8 cellular contexts compared by ENCODE assay signal in genomic region chr9:128887914-128888350, GRCh38. TPM values are rescaled to one million over a fixed set of nuclear protein-coding genes. Genes with fewer than 3 reads are reported as not detected.
DNase-seq lines count a peak whose midpoint lies in the region; ATAC-seq, FAIRE-seq and TF ChIP-seq lines count a peak whose summit lies in the region.

No MANE protein-coding gene starts in this region.

- H3K9me3 ChIP-seq in gastroesophageal sphincter, result no peaks in the 10 kb centered on the region
- no peaks in the 10 kb centered on the region for H3K9me3 ChIP-seq in sigmoid colon

- 13 to 47% methylated on average over 3 to 6 of the region's 9 CpGs for WGBS in gastroesophageal sphincter (ENCODE audit: low coverage in 1 of 2), 2 donors
- 61 to 73% methylated on average over 9 of the region's 9 CpGs for WGBS in sigmoid colon, 2 donors

- no peak for TF ChIP-seq POLR2A in H54 (IDR thresholded peaks at IDR 0.05; ENCODE audit: low read depth, low read length)
- TF ChIP-seq POLR2A in gastroesophageal sphincter (IDR thresholded peaks at IDR 0.05), result no peak
- TF ChIP-seq POLR2A in sigmoid colon (IDR thresholded peaks at IDR 0.05), result no peak

- H3K27ac ChIP-seq in gastroesophageal sphincter (peak overlapping the region in 3 of 4 donors; percentile 38 to 97 (median 51)), sigmoid colon (peak overlapping the region; percentile 38 to 99 (median 82))

- DNase-seq in H54 (ENCODE audit: insufficient read length, low spot score), result peak; percentile 71
- peak; percentile 31 for DNase-seq in UCSD-AML1 (lab: John Stamatoyannopoulos, UW; ENCODE audit: unreplicated experiment)
- no peak for DNase-seq in sigmoid colon
- DNase-seq in DMS 273 (lab: John Stamatoyannopoulos, UW; ENCODE audit: unreplicated experiment), result no peak
- no peak for DNase-seq in activated effector memory CD4-positive, alpha-beta T cell treated with anti-CD3 and anti-CD28 coated beads, Interleukin-2, amount 50 U/mL, for 16 hours
- DNase-seq in GF-D8 (lab: John Stamatoyannopoulos, UW), result no peak
- DNase-seq in stimulated activated naive CD4-positive, alpha-beta T cell (lab: John Stamatoyannopoulos, UW), result no peak

- intact Hi-C loops in sigmoid colon (cut with DNase I), result no loop called here

- H3K4me1 ChIP-seq in gastroesophageal sphincter, result peaks cover 0 to 98% (median 51%) of the 10 kb centered on the region in 3 donors
- peaks cover 0 to 90% (median 86%) of the 10 kb centered on the region in 4 donors for H3K4me1 ChIP-seq in sigmoid colon

- no peaks in the 10 kb centered on the region for H3K27me3 ChIP-seq in gastroesophageal sphincter
- H3K27me3 ChIP-seq in sigmoid colon, result no peaks in the 10 kb centered on the region

- TF ChIP-seq EP300 in gastroesophageal sphincter (IDR thresholded peaks at IDR 0.05) (no peak), sigmoid colon (IDR thresholded peaks at IDR 0.05) (no peak)

- FAIRE-seq in H54 (lab: Jason Lieb, UNC), result peak; percentile 62

- H3K4me3 ChIP-seq in gastroesophageal sphincter, result no peak overlapping the region
- no peak overlapping the region for H3K4me3 ChIP-seq in sigmoid colon

- TF ChIP-seq CTCF in gastroesophageal sphincter (IDR thresholded peaks at IDR 0.05) (no peak), sigmoid colon (IDR thresholded peaks at IDR 0.05) (no peak)

- ATAC-seq in gastroesophageal sphincter, result no peak

- peaks cover 0 to 58% of the 10 kb centered on the region in 2 donors for H3K36me3 ChIP-seq in gastroesophageal sphincter
- peaks cover 6 to 41% (median 16%) of the 10 kb centered on the region in 4 donors for H3K36me3 ChIP-seq in sigmoid colon

RNA-seq across cellular contexts. Expression of gene LRRC8A, which starts 6.0 kb away (rescaled TPM):
- total RNA-seq in gastroesophageal sphincter (10 to 100 TPM; 38.1 to 95.1 (median 49.9) TPM), sigmoid colon (10 to 100 TPM; 26.0 to 59.5 (median 37.4) TPM)
- 10 to 100 TPM in 1 of 3 donors, 1 to 10 TPM in 2; 4.8 to 25.2 (median 8.8) TPM for polyA plus RNA-seq in sigmoid colon

RNA-seq across cellular contexts. Expression of gene KYAT1, which starts 6.2 kb away (rescaled TPM):
- total RNA-seq in gastroesophageal sphincter, result 1 to 10 TPM; 3.4 to 7.9 (median 4.8) TPM
- 1 to 10 TPM; 3.9 to 8.0 (median 5.2) TPM for total RNA-seq in sigmoid colon
- polyA plus RNA-seq in sigmoid colon, result 1 to 10 TPM in 1 of 3 donors, under 1 TPM in 2; 0.60 to 4.5 (median 0.92) TPM

RNA-seq across cellular contexts. Expression of gene PHYHD1, which starts 32.9 kb away (rescaled TPM):
- total RNA-seq in gastroesophageal sphincter (10 to 100 TPM in 3 of 4 donors, 1 to 10 TPM in 1; 9.6 to 27.1 (median 25.4) TPM), sigmoid colon (10 to 100 TPM; 15.5 to 30.5 (median 20.1) TPM)
- polyA plus RNA-seq in sigmoid colon, result 10 to 100 TPM in 1 of 3 donors, 1 to 10 TPM in 2; 1.6 to 13.2 (median 8.1) TPM

RNA-seq across cellular contexts. Expression of gene SPOUT1, which starts 58.3 kb away (rescaled TPM):
- 10 to 100 TPM in 3 of 4 donors, 1 to 10 TPM in 1; 9.6 to 26.0 (median 21.1) TPM for total RNA-seq in gastroesophageal sphincter
- total RNA-seq in sigmoid colon, result 10 to 100 TPM; 12.1 to 31.6 (median 25.9) TPM
- polyA plus RNA-seq in sigmoid colon, result 10 to 100 TPM in 1 of 3 donors, 1 to 10 TPM in 2; 4.8 to 28.1 (median 5.8) TPM

RNA-seq across cellular contexts. Expression of gene DOLK, which starts 59.5 kb away (rescaled TPM):
- total RNA-seq in gastroesophageal sphincter, result 10 to 100 TPM in 3 of 4 donors, 1 to 10 TPM in 1; 9.8 to 17.1 (median 13.0) TPM
- total RNA-seq in sigmoid colon, result 10 to 100 TPM in 1 of 4 donors, 1 to 10 TPM in 3; 6.2 to 11.4 (median 9.3) TPM
- polyA plus RNA-seq in sigmoid colon, result 10 to 100 TPM in 1 of 3 donors, 1 to 10 TPM in 2; 2.4 to 11.1 (median 3.5) TPM

Comparison
In these comparisons a context has a peak if more than half of its experiments do, and no peak if none do; other contexts are left out.
1. DNase-seq: peak in H54 (single experiment) and UCSD-AML1 (single experiment); none in sigmoid colon (single experiment), DMS 273 (single experiment), activated effector memory CD4-positive, alpha-beta T cell treated with anti-CD3 and anti-CD28 coated beads, Interleukin-2, amount 50 U/mL, for 16 hours (single experiment), GF-D8 (single experiment) and stimulated activated naive CD4-positive, alpha-beta T cell (0 of 6).